8 cellular contexts compared by ENCODE assay signal in genomic region chr13:60163525-60164471, GRCh38. TPM values are rescaled to one million over a fixed set of nuclear protein-coding genes. Genes with fewer than 3 reads are reported as not detected.
DNase-seq lines count a peak whose midpoint lies in the region; ATAC-seq lines count a peak whose summit lies in the region.

Gene DIAPH3, minus strand, starts transcription at chr13:60163928. Its CDS starts 162 bp downstream, at chr13:60163766.

- ATAC-seq in GM19468 (IDR thresholded peaks at IDR 0.05; ENCODE audit: extremely low read depth, unreplicated experiment) = peak; percentile 100

- DNase-seq in CMK (ENCODE audit: low read depth) (peak; percentile 93), HS-5 (ENCODE audit: low read depth) (peak; percentile 60), lung microvascular endothelial cell (ENCODE audit: low read depth in 2 of 2) (peak; percentile 95 to 96)
- peak; percentile 92 for DNase-seq in NK-92 treated with Interleukin-12 subunit alpha and Interleukin-12 subunit beta, amount 100 ng/mL, for 24 hours (lab: John Stamatoyannopoulos, UW)
- DNase-seq in activated CD8-positive, alpha-beta memory T cell treated with anti-CD3 and anti-CD28 coated beads for 24 hours = peak; percentile 98
- DNase-seq in effector CD8-positive, alpha-beta T cell (lab: John Stamatoyannopoulos, UW) = peak; percentile 85
- peak; percentile 87 to 93 (median 91) for DNase-seq in stimulated activated CD4-positive, alpha-beta T cell treated with anti-CD3 and anti-CD28 coated beads, TNF-alpha, amount 100 ng/mL, for 48 hours (ENCODE audit: low read depth in 3 of 3)

RNA-seq across cellular contexts. Expression of gene DIAPH3, which starts in this region (rescaled TPM):
- 3.0 and 5.2 TPM in 2 replicates for total RNA-seq in lung microvascular endothelial cell

Comparison
In these comparisons a context has a peak if more than half of its experiments do, and no peak if none do; other contexts are left out.
1. Peak in every context shown above with its lines: DNase-seq and ATAC-seq.